ENCODE assay signal across 21 cellular contexts in genomic region chr12:22712083-22712482, GRCh38.
"Had no signal": no experiment of that assay in that cellular context is flagged by ENCODE, and none has a peak within 500 bp of the region (broad histone marks: within the 10 kb centered on the region; RNA-seq: fewer than 3 reads in every experiment).

No MANE protein-coding gene starts in this region.

- H3K27me3 ChIP-seq: dorsolateral prefrontal cortex, gastrocnemius medialis, neutrophil, pancreas, right lobe of liver, testis, tibial artery had no signal

- H3K27ac ChIP-seq: dorsolateral prefrontal cortex, gastrocnemius medialis, lower lobe of right lung, neutrophil, pancreas, right lobe of liver, testis, tibial artery had no signal

- H3K4me1 ChIP-seq: gastrocnemius medialis, lower lobe of right lung, pancreas, right lobe of liver, testis had no signal

- H3K27me3 Mint-ChIP-seq: stimulated activated memory B cell treated with anti-CD40 and anti-IgM and Interleukin-4, amounts not matched to agents 10 μg/mL and 1 μg/mL and 100 μg/mL, for 72 hours had no signal

- H3K4me3 Mint-ChIP-seq: natural killer cell; stimulated activated memory B cell treated with anti-CD40 and anti-IgM and Interleukin-4, amounts not matched to agents 10 μg/mL and 1 μg/mL and 100 μg/mL, for 72 hours; type B pancreatic cell had no signal

- H3K36me3 Mint-ChIP-seq: natural killer cell; stimulated activated memory B cell treated with anti-CD40 and anti-IgM and Interleukin-4, amounts not matched to agents 10 μg/mL and 1 μg/mL and 100 μg/mL, for 72 hours; type B pancreatic cell had no signal

- H3K4me3 ChIP-seq: dorsolateral prefrontal cortex, gastrocnemius medialis, lower lobe of right lung, pancreas, right lobe of liver, smooth muscle cell, testis, tibial artery had no signal

- H3K27ac Mint-ChIP-seq: natural killer cell; stimulated activated memory B cell treated with anti-CD40 and anti-IgM and Interleukin-4, amounts not matched to agents 10 μg/mL and 1 μg/mL and 100 μg/mL, for 72 hours; type B pancreatic cell had no signal

- DNase-seq: cerebellar nuclear complex; dorsolateral prefrontal cortex; effector CD4-positive, alpha-beta T cell; gastrocnemius medialis; head of caudate nucleus; left ventricle myocardium superior; lower lobe of right lung; natural killer cell; pancreas; right lobe of liver; stimulated activated CD4-positive, alpha-beta T cell treated with anti-CD3 and anti-CD28 coated beads, Interleukin-12 subunit alpha, Interleukin-12 subunit beta, amount 100 ng/mL, for 4 hours; stimulated activated CD4-positive, alpha-beta T cell treated with anti-CD3 and anti-CD28 coated beads, Interleukin-1b, Interleukin-23, amount 100 ng/mL, for 48 hours; stimulated activated CD4-positive, alpha-beta T cell treated with anti-CD3 and anti-CD28 coated beads, Interleukin-4, amount 100 ng/mL, for 24 hours; stimulated activated naive CD8-positive, alpha-beta T cell treated with anti-CD3 and anti-CD28 coated beads, Interleukin-15, Interleukin-2, amounts not matched to agents 100 U/mL and 50 U/mL, for 24 hours; substantia nigra; testis; tibial artery had no signal

- ATAC-seq: gastrocnemius medialis; left ventricle myocardium superior; lower lobe of right lung; natural killer cell; pancreas; right lobe of liver; stimulated activated memory B cell treated with anti-CD40 and anti-IgM and Interleukin-4, amounts not matched to agents 10 μg/mL and 1 μg/mL and 100 μg/mL, for 72 hours; stimulated activated naive CD8-positive, alpha-beta T cell treated with anti-CD3 and anti-CD28 coated beads, Interleukin-15, Interleukin-2, amounts not matched to agents 100 U/mL and 50 U/mL, for 24 hours had no signal

- H3K9me3 Mint-ChIP-seq: natural killer cell; stimulated activated memory B cell treated with anti-CD40 and anti-IgM and Interleukin-4, amounts not matched to agents 10 μg/mL and 1 μg/mL and 100 μg/mL, for 72 hours; type B pancreatic cell had no signal

- H3K9me3 ChIP-seq: gastrocnemius medialis, lower lobe of right lung, neutrophil, pancreas, right lobe of liver, testis, tibial artery had no signal

- H3K36me3 ChIP-seq: gastrocnemius medialis, lower lobe of right lung, neutrophil, pancreas, right lobe of liver, tibial artery had no signal

- H3K4me2 ChIP-seq: smooth muscle cell had no signal
